ENCODE assay signal across 20 cellular contexts in the genomic region with DNA sequence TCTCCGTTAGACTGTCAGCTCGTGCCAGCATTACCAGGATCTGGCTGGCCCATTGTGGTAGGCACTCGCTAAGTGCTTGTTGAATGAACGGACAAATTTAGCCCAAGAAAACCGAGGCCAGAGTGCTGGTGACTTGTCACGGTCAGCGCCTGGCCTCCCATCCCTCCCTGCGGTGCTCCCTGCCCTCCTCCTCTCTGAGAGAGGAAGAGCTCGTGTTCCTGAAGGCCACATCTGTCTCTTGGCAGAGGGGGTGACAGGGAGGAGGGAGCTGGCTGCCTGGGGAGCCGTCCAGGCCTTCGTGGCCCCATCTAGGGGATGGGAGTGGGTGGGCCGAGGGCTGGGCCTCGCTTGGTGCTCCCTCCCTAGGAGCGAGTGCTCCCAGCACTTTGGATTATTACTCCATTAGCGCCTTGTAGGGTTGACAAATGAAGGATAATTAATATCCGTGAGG. TPM values are rescaled to one million over a fixed set of nuclear protein-coding genes. Genes with fewer than 3 reads are reported as not detected.
DNase-seq lines count a peak whose midpoint lies in the region; ATAC-seq, FAIRE-seq and TF ChIP-seq lines count a peak whose summit lies in the region.
"Had no signal": no experiment of that assay in that cellular context is flagged by ENCODE, and none has a peak within 500 bp of the region (broad histone marks: within the 10 kb centered on the region; RNA-seq: fewer than 3 reads in every experiment).

No MANE protein-coding gene starts in this region.

- H3K9me3 ChIP-seq in H1 (ENCODE audit: insufficient read depth in 2 of 2, low read depth in 1 of 2, low read length in 1 of 2) (no peaks in the 10 kb centered on the region), stomach (no peaks in the 10 kb centered on the region), MG63 (no peaks in the 10 kb centered on the region), hepatocyte (ENCODE audit: low read depth) (no peaks in the 10 kb centered on the region)
- H3K9me3 ChIP-seq: HAP-1 had no signal

- H2BK12ac ChIP-seq in H1 (ENCODE audit: low read depth, low read length) = no peak overlapping the region

- no peak for FAIRE-seq in H1 (lab: Jason Lieb, UNC)
- FAIRE-seq: G401.6 had no signal

- POLR2A ChIA-PET in H1 (lab: Charles Lee; ENCODE audit: partially characterized antibody) = interaction anchor here (1.7 kb wide), 1 partner anchor 16 kb away, joined by 4 read pairs; no protein-coding TSS in a partner anchor

- H3K9ac ChIP-seq in H1 (replicated peaks in 1 of 4; ENCODE audit: extremely low read depth in 1 of 4, low read depth in 3 of 4, low read length in 3 of 4) = no peak overlapping the region

- H3K27me3 Mint-ChIP-seq in activated T-cell treated with anti-CD3 and anti-CD28 coated beads, Interleukin-2, amount 50 U/mL, for 24 hours = no peaks in the 10 kb centered on the region

- no peak overlapping the region for H4K5ac ChIP-seq in H1 (ENCODE audit: insufficient read length, low read depth, low read length)

- H2BK5ac ChIP-seq in H1 (ENCODE audit: low read depth, low read length) = no peak overlapping the region

- H3K36me3 ChIP-seq in H1 (ENCODE audit: control insufficient read depth in 2 of 4, insufficient read depth in 4 of 4, low read length in 3 of 4) (no peaks in the 10 kb centered on the region), stomach (no peaks in the 10 kb centered on the region), MG63 (no peaks in the 10 kb centered on the region), hepatocyte (replicated peaks; ENCODE audit: insufficient read depth, low read depth) (no peaks in the 10 kb centered on the region)
- H3K36me3 ChIP-seq: HAP-1 had no signal

- no peaks in the 10 kb centered on the region for H3K9me3 Mint-ChIP-seq in activated T-cell treated with anti-CD3 and anti-CD28 coated beads, Interleukin-2, amount 50 U/mL, for 24 hours

- H3K56ac ChIP-seq in H1 (replicated peaks; ENCODE audit: insufficient read length, low read depth, low read length) = no peak overlapping the region

- H2AFZ ChIP-seq in H1 (ENCODE audit: low read length) = no peak overlapping the region
- H2AFZ ChIP-seq in hepatocyte = no peak overlapping the region

- 89% methylated on average over 13 of the region's 16 CpGs; no CpG with 5 or more reads in 1 of the 2 experiments for WGBS in H1 (ENCODE audit: extremely low coverage in 1 of 2, insufficient coverage in 1 of 2, insufficient read length in 1 of 2, insufficient replicate concordance in 2 of 2, low coverage in 1 of 2, low lambda C conversion rate in 2 of 2, missing lambda C conversion rate in 1 of 2), 2 experiments
- 81 to 88% (median 82%) methylated on average over 16 of the region's 16 CpGs for WGBS in stomach, 5 donors
- 82% methylated on average over 14 of the region's 16 CpGs for WGBS in hepatocyte (ENCODE audit: low lambda C conversion rate, missing lambda C conversion rate)

- peak overlapping the region; percentile 22 for H2BK120ac ChIP-seq in H1 (replicated peaks; ENCODE audit: low read depth, low read length)

- H3K4me2 ChIP-seq in H1 (ENCODE audit: insufficient read depth in 1 of 2, low read depth in 2 of 2, low read length in 2 of 2) (no peak overlapping the region), hepatocyte (no peak overlapping the region)

- no peaks in the 10 kb centered on the region for H3K23me2 ChIP-seq in H1 (ENCODE audit: low read depth, low read length)

- H2BK20ac ChIP-seq in H1 (ENCODE audit: low read length) = no peak overlapping the region

- no peak for TF ChIP-seq CTCF in H1 (IDR thresholded peaks at IDR 0.05; ENCODE audit: control extremely low read depth in 1 of 3, insufficient read depth in 1 of 3, low read depth in 1 of 3, low read length in 3 of 3)
- no peak for TF ChIP-seq CTCF in stomach (IDR thresholded peaks at IDR 0.05)
- TF ChIP-seq CTCF in hepatocyte (IDR thresholded peaks at IDR 0.05; ENCODE audit: poor library complexity) = no peak

- H3K23ac ChIP-seq in H1 (ENCODE audit: insufficient read length) = no peak overlapping the region

- H3K9me2 ChIP-seq in hepatocyte (replicated peaks; ENCODE audit: insufficient read depth) = no peaks in the 10 kb centered on the region

- TF ChIP-seq RAD21 in H1 (IDR thresholded peaks at IDR 0.05 in 1 of 2, conservative IDR thresholded peaks at IDR 0.05 in 1 of 2; ENCODE audit: low read depth in 2 of 2, low read length in 2 of 2) = no peak

- H3K79me1 ChIP-seq in H1 (ENCODE audit: low read depth, low read length) = no peaks in the 10 kb centered on the region

- DNase-seq in activated T-cell treated with anti-CD3 and anti-CD28 coated beads, Interleukin-2, amount 50 U/mL, for 24 hours = peak; percentile 8
- no peak for DNase-seq in activated T-cell treated with anti-CD3 and anti-CD28 coated beads, Interleukin-2, amount 50 U/mL, for 48 hours
- DNase-seq in NCI-H2171 (lab: John Stamatoyannopoulos, UW) (peak; percentile 60), H1 (ENCODE audit: low read depth in 1 of 2, low spot score in 2 of 2) (peak in 1 of 2 experiments; percentile 42), stomach (peak; percentile 18), MG63 (no peak), hepatocyte (ENCODE audit: low spot score) (no peak)
- DNase-seq: DMS 273 treated with DMSO at 0.1 percent for 48 hours; KBM-7; MV-4-11; NCI-H187; NCI-H526 treated with DMSO at 0.1 percent for 48 hours; NK-92 treated with Interleukin-12 subunit alpha and Interleukin-12 subunit beta, amount 100 ng/mL, for 24 hours; OCI-M1; SIG-M5 had no signal

- H3K79me2 ChIP-seq in H1 (ENCODE audit: control insufficient read depth in 1 of 2, insufficient read depth in 2 of 2, low read length in 2 of 2) (no peaks in the 10 kb centered on the region), hepatocyte (no peaks in the 10 kb centered on the region)

- no peaks in the 10 kb centered on the region for H3K4me1 Mint-ChIP-seq in activated T-cell treated with anti-CD3 and anti-CD28 coated beads, Interleukin-2, amount 50 U/mL, for 24 hours (ENCODE audit: low read depth)
- H3K4me1 Mint-ChIP-seq: B cell had no signal

- H3K4me1 ChIP-seq in H1 (replicated peaks in 1 of 4; ENCODE audit: control insufficient read depth in 3 of 4, insufficient read depth in 4 of 4, low read length in 3 of 4) (0 out of 7 replicates have a peak, but pooled peaks cover 0 to 4% (median 1%) of the 10 kb centered on the region in 4 experiments), stomach (no peaks in the 10 kb centered on the region), hepatocyte (ENCODE audit: insufficient read depth) (no peaks in the 10 kb centered on the region)
- H3K4me1 ChIP-seq: HAP-1 had no signal

- H2AK5ac ChIP-seq in H1 (ENCODE audit: low read depth, low read length) = no peak overlapping the region

- H3K27ac ChIP-seq in H1 (ENCODE audit: low read depth, low read length) (no peak overlapping the region), stomach (no peak overlapping the region), hepatocyte (no peak overlapping the region)

- no peak overlapping the region for H4K8ac ChIP-seq in H1 (ENCODE audit: extremely low read depth, insufficient read depth, low read length)

- TF ChIP-seq EP300 in H1 (IDR thresholded peaks at IDR 0.05; ENCODE audit: borderline replicate concordance in 1 of 2, low read depth in 2 of 2, low read length in 2 of 2) = no peak
- no peak for TF ChIP-seq EP300 in stomach (IDR thresholded peaks at IDR 0.05)

- H3K27me3 ChIP-seq in H1 (replicated peaks in 1 of 4; ENCODE audit: control insufficient read depth in 3 of 4, extremely low read depth in 1 of 4, insufficient read depth in 3 of 4, low read length in 3 of 4) = no peaks in the 10 kb centered on the region
- peaks cover 0 to 7% (median 0%) of the 10 kb centered on the region in 3 donors for H3K27me3 ChIP-seq in stomach
- no peaks in the 10 kb centered on the region for H3K27me3 ChIP-seq in MG63
- no peaks in the 10 kb centered on the region for H3K27me3 ChIP-seq in hepatocyte

- no peak overlapping the region for H4K91ac ChIP-seq in H1 (replicated peaks; ENCODE audit: insufficient read length, low read length)

- H3K14ac ChIP-seq in H1 (ENCODE audit: insufficient read length) = no peak overlapping the region

- H2BK15ac ChIP-seq in H1 (ENCODE audit: low read length) = no peak overlapping the region

- H4K20me1 ChIP-seq in H1 (replicated peaks in 1 of 2; ENCODE audit: control insufficient read depth in 1 of 2, insufficient read depth in 2 of 2, low read length in 2 of 2) (peaks cover 0 to 1% of the 10 kb centered on the region in 2 experiments), hepatocyte (ENCODE audit: insufficient read depth, poor library complexity, severe bottlenecking) (no peaks in the 10 kb centered on the region)

- H3K18ac ChIP-seq in H1 (ENCODE audit: extremely low read depth, low read length) = no peak overlapping the region

- CTCF ChIA-PET in H1 (lab: Charles Lee; ENCODE audit: partially characterized antibody) = interaction anchor here (0.6 to 1.9 kb wide), 5 partner anchors 22 to 1023 kb away, joined by 3 to 6 read pairs (median 3); no protein-coding TSS in a partner anchor

- H3K4me3 Mint-ChIP-seq in activated T-cell treated with anti-CD3 and anti-CD28 coated beads, Interleukin-2, amount 50 U/mL, for 24 hours = no peak overlapping the region
- H3K4me3 Mint-ChIP-seq: B cell had no signal

- H3K4ac ChIP-seq in H1 (replicated peaks; ENCODE audit: insufficient read length, low read depth, low read length) = no peak overlapping the region

- no peaks in the 10 kb centered on the region for H3K36me3 Mint-ChIP-seq in activated T-cell treated with anti-CD3 and anti-CD28 coated beads, Interleukin-2, amount 50 U/mL, for 24 hours (ENCODE audit: low read depth)

- intact Hi-C loops in stomach (cut with DNase I; ENCODE audit: low total_unique reads) = no loop called here

- ATAC-seq in HG03159 (IDR thresholded peaks at IDR 0.05; ENCODE audit: unreplicated experiment) = no peak
- ATAC-seq: SK-N-SH treated with all-trans-retinoic acid at 6 μM for 48 hours had no signal

- H3K4me3 ChIP-seq in H1 (ENCODE audit: extremely low read depth in 1 of 4, insufficient read depth in 2 of 4, low read depth in 3 of 4, low read length in 4 of 4) = no peak overlapping the region
- no peak overlapping the region for H3K4me3 ChIP-seq in stomach
- no peak overlapping the region for H3K4me3 ChIP-seq in MG63
- no peak overlapping the region for H3K4me3 ChIP-seq in hepatocyte
- H3K4me3 ChIP-seq: HAP-1 had no signal

- no peak for TF ChIP-seq POLR2A in H1 (IDR thresholded peaks at IDR 0.05; ENCODE audit: control extremely low read depth in 1 of 2, low read depth in 2 of 2, low read length in 2 of 2)
- TF ChIP-seq POLR2A in stomach (IDR thresholded peaks at IDR 0.05) = no peak

- H3K27ac Mint-ChIP-seq in activated T-cell treated with anti-CD3 and anti-CD28 coated beads, Interleukin-2, amount 50 U/mL, for 24 hours = no peak overlapping the region
- H3K27ac Mint-ChIP-seq: B cell had no signal

RNA-seq across cellular contexts. Expression of a gene that starts 36.8 kb away (rescaled TPM):
- total RNA-seq in H1 (2021; fragmentation: NEBNext Ultra II Directional; extraction: Animal tissue kit (Norgen Biotek cat#: 25700)) = 1.3 and 1.6 TPM in 2 replicates
- polyA plus RNA-seq in H1 (2011; rRNA removed) (2.6 and 3.2 TPM in 2 replicates), stomach (1 to 10 TPM; 1.1 to 3.7 (median 3.1) TPM), hepatocyte (2.5 and 3.0 TPM in 2 replicates)
- polyA plus RNA-seq in H1 (2011; cell fraction: cytosol; rRNA removed) = 1.8 TPM
- 1.5 TPM for polyA plus RNA-seq in H1 (2011; cell fraction: nucleus; rRNA removed)
- polyA plus RNA-seq in H1 (2012, experiment 1 of 2) = 0.87 to 2.5 TPM (median 1.9 TPM) in 4 replicates
- polyA plus RNA-seq in H1 (2012, experiment 2 of 2) = 1.5 TPM
- polyA plus RNA-seq in H1 (2013, experiment 1 of 2) = 1.6 TPM
- 1.7 TPM for polyA plus RNA-seq in H1 (2013, experiment 2 of 2)
- 0.27 and 0.32 TPM in 2 replicates for polyA minus RNA-seq in H1 (2011; rRNA and poly(A)+ RNA removed)
- not detected for polyA minus RNA-seq in H1 (2011; cell fraction: cytosol; rRNA and poly(A)+ RNA removed)
- 0.60 TPM for polyA minus RNA-seq in H1 (2011; cell fraction: nucleus; rRNA and poly(A)+ RNA removed)
- total RNA-seq in stomach (10 to 100 TPM in 2 of 5 donors, 1 to 10 TPM in 1, not detected in 2; 2.6 to 18.3 (median 16.7) TPM), hepatocyte (3.6 and 3.7 TPM in 2 replicates)
- 0.81 and 4.0 TPM in 2 replicates for total RNA-seq in MG63 (2014; rRNA removed; shearing (Covaris generic); ENCODE audit: low replicate concordance)
- total RNA-seq: B cell had no signal

Comparison
In these comparisons a context has a peak if more than half of its experiments do, and no peak if none do; other contexts are left out.
1. DNase-seq: peak in activated T-cell treated with anti-CD3 and anti-CD28 coated beads, Interleukin-2, amount 50 U/mL, for 24 hours (single experiment), NCI-H2171 (single experiment) and stomach (single experiment); none in activated T-cell treated with anti-CD3 and anti-CD28 coated beads, Interleukin-2, amount 50 U/mL, for 48 hours (0 of 2), MG63 (single experiment) and hepatocyte (single experiment).